Comparison of ENCODE assay signal across 19 cellular contexts in genomic region chr10:4865945-4866661, GRCh38. TPM values are rescaled to one million over a fixed set of nuclear protein-coding genes. Genes with fewer than 3 reads are reported as not detected.
A peak's percentile ranks its signal among the peaks of the same experiment; 100 is the strongest.
DNase-seq lines count a peak whose midpoint lies in the region; FAIRE-seq and TF ChIP-seq lines count a peak whose summit lies in the region.
"Had no signal": no experiment of that assay in that cellular context is flagged by ENCODE, and none has a peak within 500 bp of the region (broad histone marks: within the 10 kb centered on the region; RNA-seq: fewer than 3 reads in every experiment).

No MANE protein-coding gene starts in this region.

- H3K9me2 ChIP-seq in GM23248 (ENCODE audit: insufficient read depth): no peaks in the 10 kb centered on the region

- no peaks in the 10 kb centered on the region for H3K9me3 Mint-ChIP-seq in endodermal cell

- DNase-seq in A172 (ENCODE audit: low spot score) (peak; percentile 65), GM23248 (peak; percentile 2), RPMI7951 (ENCODE audit: low read depth) (peak; percentile 67), fibroblast of pulmonary artery (ENCODE audit: low read depth) (peak; percentile 54), endodermal cell (no peak), NCI-H187 treated with DMSO at 0.1 percent for 48 hours (lab: John Stamatoyannopoulos, UW) (no peak), esophagus muscularis mucosa (ENCODE audit: extremely low spot score) (no peak), GM19239 (ENCODE audit: insufficient read length, low spot score) (no peak)
- DNase-seq: activated CD4-positive, alpha-beta T cell treated with anti-CD3 and anti-CD28 coated beads, Interleukin-2, amount 50 U/mL, for 1 hour; activated naive CD4-positive, alpha-beta T cell treated with anti-CD3 and anti-CD28 coated beads, Interleukin-2, amount 50 U/mL, for 16 hours; dermis blood vessel endothelial cell; HCEC 1CT; NCI-H1417 treated with DMSO at 0.1 percent for 48 hours; NCI-H748 treated with DMSO at 0.1 percent for 48 hours; occipital lobe had no signal

- H3K36me3 ChIP-seq in GM23248 (ENCODE audit: low read depth) (no peaks in the 10 kb centered on the region; the same call in 1 of the 2 replicates), endodermal cell (ENCODE audit: control insufficient read depth, insufficient read depth, low read length) (no peaks in the 10 kb centered on the region), esophagus muscularis mucosa (no peaks in the 10 kb centered on the region)

- H3K79me2 ChIP-seq in GM23248 (ENCODE audit: insufficient read depth): no peaks in the 10 kb centered on the region

- H3K27ac Mint-ChIP-seq in endodermal cell: no peak overlapping the region

- no peak overlapping the region for H2AFZ ChIP-seq in GM23248

- H3K4me1 ChIP-seq in GM23248 (ENCODE audit: insufficient read depth) (peaks cover 14% of the 10 kb centered on the region), endodermal cell (ENCODE audit: control insufficient read depth, insufficient read depth, low read length) (no peaks in the 10 kb centered on the region), esophagus muscularis mucosa (no peaks in the 10 kb centered on the region)

- H3K9ac ChIP-seq in GM23248 (no peak overlapping the region), endodermal cell (ENCODE audit: extremely low read depth, low read length, poor library complexity, severe bottlenecking) (no peak overlapping the region)

- no peaks in the 10 kb centered on the region for H3K36me3 Mint-ChIP-seq in endodermal cell (ENCODE audit: low read depth)

- H3K9me3 ChIP-seq in GM23248 (ENCODE audit: low read depth) (no peaks in the 10 kb centered on the region), endodermal cell (ENCODE audit: control insufficient read depth, low read length) (no peaks in the 10 kb centered on the region), esophagus muscularis mucosa (no peaks in the 10 kb centered on the region)

- H3K4me3 ChIP-seq in GM23248: no peak overlapping the region
- peak overlapping the region; percentile 40 for H3K4me3 ChIP-seq in fibroblast of pulmonary artery (replicated peaks; ENCODE audit: low read depth, low read length)
- H3K4me3 ChIP-seq in endodermal cell (ENCODE audit: low read length): no peak overlapping the region
- no peak overlapping the region for H3K4me3 ChIP-seq in esophagus muscularis mucosa
- H3K4me3 ChIP-seq: lung had no signal

- H3K4me3 Mint-ChIP-seq in endodermal cell: no peak overlapping the region

- 88 to 92% methylated on average over 7 of the region's 7 CpGs for WGBS in GM23248 (ENCODE audit: low coverage in 1 of 2, low lambda C conversion rate in 2 of 2, missing lambda C conversion rate in 2 of 2), 2 experiments
- WGBS in endodermal cell (ENCODE audit: insufficient coverage in 1 of 2, insufficient read length in 1 of 2), 2 experiments: 96 to 97% methylated on average over 4 to 7 of the region's 7 CpGs
- WGBS in esophagus muscularis mucosa: 80% methylated on average over 7 of the region's 7 CpGs

- no peaks in the 10 kb centered on the region for H3K27me3 Mint-ChIP-seq in endodermal cell (ENCODE audit: insufficient read depth)

- in situ Hi-C loops in GM23248 (cut with MboI): no loop called here

- H3K27ac ChIP-seq in GM23248: no peak overlapping the region
- no peak overlapping the region for H3K27ac ChIP-seq in endodermal cell (ENCODE audit: low read depth, low read length)
- no peak overlapping the region for H3K27ac ChIP-seq in esophagus muscularis mucosa (replicated peaks in 1 of 4)

- TF ChIP-seq CTCF in fibroblast of pulmonary artery (IDR thresholded peaks at IDR 0.05; ENCODE audit: low read length, missing control alignments) (no peak), endodermal cell (conservative IDR thresholded peaks at IDR 0.05) (no peak), esophagus muscularis mucosa (IDR thresholded peaks at IDR 0.05) (no peak)

- TF ChIP-seq EP300 in esophagus muscularis mucosa (IDR thresholded peaks at IDR 0.05): no peak

- no peaks in the 10 kb centered on the region for H3K4me1 Mint-ChIP-seq in endodermal cell

- H3F3A ChIP-seq in GM23248 (ENCODE audit: insufficient read depth): peaks cover 30% of the 10 kb centered on the region

- no peak overlapping the region for H3K4me2 ChIP-seq in GM23248 (ENCODE audit: unreplicated experiment)

- no peak for TF ChIP-seq POLR2A in esophagus muscularis mucosa (IDR thresholded peaks at IDR 0.05; ENCODE audit: low read depth)

- no peaks in the 10 kb centered on the region for H4K20me1 ChIP-seq in GM23248 (ENCODE audit: insufficient read depth)

- no peaks in the 10 kb centered on the region for H3K27me3 ChIP-seq in GM23248 (replicated peaks; ENCODE audit: insufficient read depth)
- H3K27me3 ChIP-seq in endodermal cell (ENCODE audit: control insufficient read depth, insufficient read depth, low read length, poor library complexity, severe bottlenecking): no peaks in the 10 kb centered on the region
- no peaks in the 10 kb centered on the region for H3K27me3 ChIP-seq in esophagus muscularis mucosa

- intact Hi-C loops in esophagus muscularis mucosa (cut with DNase I): no loop called here

- FAIRE-seq in GM19239 (lab: Jason Lieb, UNC): no peak
- FAIRE-seq: RCC 7860, TTC549 had no signal

RNA-seq across cellular contexts. Expression of gene AKR1E2, which starts 40.1 kb away (rescaled TPM):
- not detected in 2 replicates for total RNA-seq in A172 (2014; rRNA removed; shearing (Covaris generic))
- total RNA-seq in GM23248 (2014; rRNA removed; shearing (Covaris generic)): 14.3 and 16.0 TPM in 2 replicates
- polyA plus RNA-seq in GM23248 (2016; fragmentation: Nextera tagmentation; extraction: Ambion mirVana): 5.1 and 5.2 TPM in 2 replicates
- 18.0 and 21.1 TPM in 2 replicates for total RNA-seq in RPMI7951 (2014; rRNA removed; shearing (Covaris generic))
- total RNA-seq in endodermal cell (1 to 10 TPM; 5.7 to 6.4 TPM), esophagus muscularis mucosa (10 to 100 TPM; 16.5 to 21.0 (median 18.0) TPM)
- polyA plus RNA-seq in endodermal cell (2013, experiment 1 of 2): 4.1 TPM
- 4.2 TPM for polyA plus RNA-seq in endodermal cell (2013, experiment 2 of 2)
- total RNA-seq: myocyte had no signal

Comparison
In these comparisons a context has a peak if more than half of its experiments do, and no peak if none do; other contexts are left out.
1. DNase-seq: peak in A172 (single experiment), GM23248 (single experiment), RPMI7951 (single experiment) and fibroblast of pulmonary artery (single experiment); none in endodermal cell (single experiment), NCI-H187 treated with DMSO at 0.1 percent for 48 hours (single experiment), esophagus muscularis mucosa (single experiment) and GM19239 (single experiment).